8 cellular contexts compared by ENCODE assay signal in genomic region chr12:57459750-57460400, GRCh38. TPM values are rescaled to one million over a fixed set of nuclear protein-coding genes. Genes with fewer than 3 reads are reported as not detected.
DNase-seq lines count a peak whose midpoint lies in the region; ATAC-seq, FAIRE-seq and TF ChIP-seq lines count a peak whose summit lies in the region.

GLI1 (plus strand) TSS chr12:57459785; CDS start chr12:57463692, 3,907 bp downstream.

- DNase-seq in GM12864 (ENCODE audit: low read depth) (no peak), DMS79 (lab: John Stamatoyannopoulos, UW) (no peak), GM12891 (ENCODE audit: insufficient read length, low spot score) (no peak), RCC 7860 (ENCODE audit: low spot score) (no peak)
- DNase-seq in naive thymus-derived CD8-positive, alpha-beta T cell = no peak

- H3K27ac ChIP-seq in OCI-LY1 (ENCODE audit: low read depth, low read length, poor library complexity, severe bottlenecking) = peak within 1 kb of the TSS; percentile 65

- FAIRE-seq in GM12891 (lab: Jason Lieb, UNC) (no peak), RCC 7860 (lab: Jason Lieb, UNC) (no peak)

- peak within 1 kb of the TSS; percentile 92 to 99 (median 97) for H3K27ac Mint-ChIP-seq in naive thymus-derived CD8-positive, alpha-beta T cell

- POLR2A ChIA-PET in naive thymus-derived CD8-positive, alpha-beta T cell (lab: Charles Lee) = interaction anchor here (0.6 to 7.5 kb wide), 9 partner anchors 10 to 349 kb away, joined by 3 to 133 read pairs (median 10); partner anchors contain the start of genes ARHGAP9, DDIT3 and STAT6

- TF ChIP-seq CTCF in GM12864 (IDR thresholded peaks at IDR 0.05; ENCODE audit: low read depth, low read length, missing control alignments) (no peak), OCI-LY1 (IDR thresholded peaks at IDR 0.05; ENCODE audit: low read length) (no peak)

- no peaks in the 10 kb centered on the region for H3K79me2 ChIP-seq in OCI-LY1 (ENCODE audit: insufficient read depth, low read length)

- ATAC-seq in naive thymus-derived CD8-positive, alpha-beta T cell = no peak
- no peak for ATAC-seq in HG03196 (IDR thresholded peaks at IDR 0.05; ENCODE audit: unreplicated experiment)

- H3K4me1 ChIP-seq in OCI-LY1 (ENCODE audit: insufficient read depth, low read length, severe bottlenecking) (peaks cover 36% of the 10 kb centered on the region), endocrine pancreas (ENCODE audit: control insufficient read depth, insufficient read depth, low read length) (no peaks in the 10 kb centered on the region)

- peaks cover 0 to 3% (median 0%) of the 10 kb centered on the region in 5 donors for H3K27me3 Mint-ChIP-seq in naive thymus-derived CD8-positive, alpha-beta T cell

- no peaks in the 10 kb centered on the region for H3K36me3 Mint-ChIP-seq in naive thymus-derived CD8-positive, alpha-beta T cell

- H4K20me1 ChIP-seq in OCI-LY1 (ENCODE audit: insufficient read depth, low read length) = no peaks in the 10 kb centered on the region

- no peaks in the 10 kb centered on the region for H3K9me2 ChIP-seq in OCI-LY1 (ENCODE audit: low read depth, low read length)

- peak within 1 kb of the TSS; percentile 80 to 99 (median 96) for H3K4me3 Mint-ChIP-seq in naive thymus-derived CD8-positive, alpha-beta T cell

- H3K4me2 ChIP-seq in OCI-LY1 (ENCODE audit: low read length) = peak within 1 kb of the TSS; percentile 92

- H3F3A ChIP-seq in OCI-LY1 (ENCODE audit: insufficient read depth, low read length) = no peaks in the 10 kb centered on the region

- H3K36me3 ChIP-seq in OCI-LY1 (ENCODE audit: insufficient read depth, low read length) (no peaks in the 10 kb centered on the region), endocrine pancreas (ENCODE audit: control insufficient read depth, insufficient read depth, low read length) (no peaks in the 10 kb centered on the region)

- H3K4me1 Mint-ChIP-seq in naive thymus-derived CD8-positive, alpha-beta T cell = peaks cover 32 to 64% (median 46%) of the 10 kb centered on the region in 4 donors

- H3K27me3 ChIP-seq in OCI-LY1 (ENCODE audit: insufficient read depth, low read length) (no peaks in the 10 kb centered on the region; the same call in 1 of the 2 replicates), endocrine pancreas (ENCODE audit: control insufficient read depth, insufficient read depth, low read length) (no peaks in the 10 kb centered on the region)

- no peak for TF ChIP-seq POLR2A in GM12891 (IDR thresholded peaks at IDR 0.05; ENCODE audit: low read depth, low read length)

- H3K9me3 ChIP-seq in OCI-LY1 (ENCODE audit: low read length) (no peaks in the 10 kb centered on the region), endocrine pancreas (ENCODE audit: control insufficient read depth, low read length) (no peaks in the 10 kb centered on the region)

- H2AFZ ChIP-seq in OCI-LY1 (ENCODE audit: low read length) = peak within 1 kb of the TSS; percentile 21; the same call in 1 of the 2 replicates

- H3K9ac ChIP-seq in OCI-LY1 (ENCODE audit: low read length) (peak within 1 kb of the TSS; percentile 64), endocrine pancreas (ENCODE audit: control insufficient read depth, insufficient read depth, low read length) (peak within 1 kb of the TSS; percentile 51)

- peak within 1 kb of the TSS; percentile 90 for H3K4me3 ChIP-seq in GM12864 (ENCODE audit: low read depth, low read length)
- H3K4me3 ChIP-seq in OCI-LY1 (ENCODE audit: low read depth, low read length, poor library complexity, severe bottlenecking) = peak within 1 kb of the TSS; percentile 67
- H3K4me3 ChIP-seq in endocrine pancreas (ENCODE audit: control insufficient read depth, insufficient read depth, low read length) = peak within 1 kb of the TSS; percentile 19

- no peaks in the 10 kb centered on the region for H3K9me3 Mint-ChIP-seq in naive thymus-derived CD8-positive, alpha-beta T cell

TF ChIP-seq in GM12891, 5 proteins besides CTCF, POLR2A, EP300 and RAD21:
- TF ChIP-seq POLR2AphosphoS5 (IDR thresholded peaks at IDR 0.05; ENCODE audit: low read depth, low read length) = no peak
- no peak for TF ChIP-seq SPI1 (IDR thresholded peaks at IDR 0.05; ENCODE audit: low read depth, low read length)
- no peak for TF ChIP-seq TAF1 (IDR thresholded peaks at IDR 0.05; ENCODE audit: low read depth, low read length)
- TF ChIP-seq PAX5 (IDR thresholded peaks at IDR 0.05; ENCODE audit: insufficient read depth, low read length, severe bottlenecking) = no peak
- TF ChIP-seq POU2F2 (IDR thresholded peaks at IDR 0.05; ENCODE audit: low read depth, low read length) = no peak

RNA-seq across cellular contexts. Expression of gene GLI1, which starts in this region (rescaled TPM):
- 1 to 10 TPM; 1.9 to 2.7 TPM for total RNA-seq in naive thymus-derived CD8-positive, alpha-beta T cell
- polyA plus RNA-seq in naive thymus-derived CD8-positive, alpha-beta T cell = not detected
- 0.42 TPM for polyA plus RNA-seq in GM12891 (2012; ENCODE audit: low read depth, missing spikeins)

Comparison
In these comparisons a context has a peak if more than half of its experiments do, and no peak if none do; other contexts are left out.
1. H3K4me3 ChIP-seq: peak in every context shown above with its lines; median percentile 90 in GM12864; 67 in OCI-LY1; 19 in endocrine pancreas.